In the genomic region with DNA sequence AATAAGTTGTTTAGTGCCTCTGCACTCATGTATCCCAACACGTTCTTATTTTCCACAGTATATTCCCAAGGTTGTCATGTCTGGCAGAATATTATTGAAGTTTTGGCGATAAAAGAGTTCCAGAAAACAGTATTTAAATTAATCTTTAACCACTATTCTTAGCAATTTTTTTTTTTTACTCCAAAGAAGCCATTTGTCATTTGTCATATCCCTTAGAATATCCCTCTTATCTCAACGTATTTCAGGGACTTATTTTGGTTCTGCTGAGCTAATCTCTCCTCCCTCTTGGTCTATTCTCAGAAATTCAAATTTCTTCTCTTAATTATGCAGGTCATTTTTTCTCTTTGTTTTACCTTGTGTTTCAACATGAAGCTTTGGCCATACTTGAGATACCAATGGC, we compare ENCODE assay signal across 1 cellular context.
TF ChIP-seq lines count a peak whose summit lies in the region.

No MANE protein-coding gene starts in this region.

TF ChIP-seq in GM23338, 12 proteins besides CTCF, POLR2A, EP300 and RAD21 (continued from another document):
- TF ChIP-seq, protein P1, sequence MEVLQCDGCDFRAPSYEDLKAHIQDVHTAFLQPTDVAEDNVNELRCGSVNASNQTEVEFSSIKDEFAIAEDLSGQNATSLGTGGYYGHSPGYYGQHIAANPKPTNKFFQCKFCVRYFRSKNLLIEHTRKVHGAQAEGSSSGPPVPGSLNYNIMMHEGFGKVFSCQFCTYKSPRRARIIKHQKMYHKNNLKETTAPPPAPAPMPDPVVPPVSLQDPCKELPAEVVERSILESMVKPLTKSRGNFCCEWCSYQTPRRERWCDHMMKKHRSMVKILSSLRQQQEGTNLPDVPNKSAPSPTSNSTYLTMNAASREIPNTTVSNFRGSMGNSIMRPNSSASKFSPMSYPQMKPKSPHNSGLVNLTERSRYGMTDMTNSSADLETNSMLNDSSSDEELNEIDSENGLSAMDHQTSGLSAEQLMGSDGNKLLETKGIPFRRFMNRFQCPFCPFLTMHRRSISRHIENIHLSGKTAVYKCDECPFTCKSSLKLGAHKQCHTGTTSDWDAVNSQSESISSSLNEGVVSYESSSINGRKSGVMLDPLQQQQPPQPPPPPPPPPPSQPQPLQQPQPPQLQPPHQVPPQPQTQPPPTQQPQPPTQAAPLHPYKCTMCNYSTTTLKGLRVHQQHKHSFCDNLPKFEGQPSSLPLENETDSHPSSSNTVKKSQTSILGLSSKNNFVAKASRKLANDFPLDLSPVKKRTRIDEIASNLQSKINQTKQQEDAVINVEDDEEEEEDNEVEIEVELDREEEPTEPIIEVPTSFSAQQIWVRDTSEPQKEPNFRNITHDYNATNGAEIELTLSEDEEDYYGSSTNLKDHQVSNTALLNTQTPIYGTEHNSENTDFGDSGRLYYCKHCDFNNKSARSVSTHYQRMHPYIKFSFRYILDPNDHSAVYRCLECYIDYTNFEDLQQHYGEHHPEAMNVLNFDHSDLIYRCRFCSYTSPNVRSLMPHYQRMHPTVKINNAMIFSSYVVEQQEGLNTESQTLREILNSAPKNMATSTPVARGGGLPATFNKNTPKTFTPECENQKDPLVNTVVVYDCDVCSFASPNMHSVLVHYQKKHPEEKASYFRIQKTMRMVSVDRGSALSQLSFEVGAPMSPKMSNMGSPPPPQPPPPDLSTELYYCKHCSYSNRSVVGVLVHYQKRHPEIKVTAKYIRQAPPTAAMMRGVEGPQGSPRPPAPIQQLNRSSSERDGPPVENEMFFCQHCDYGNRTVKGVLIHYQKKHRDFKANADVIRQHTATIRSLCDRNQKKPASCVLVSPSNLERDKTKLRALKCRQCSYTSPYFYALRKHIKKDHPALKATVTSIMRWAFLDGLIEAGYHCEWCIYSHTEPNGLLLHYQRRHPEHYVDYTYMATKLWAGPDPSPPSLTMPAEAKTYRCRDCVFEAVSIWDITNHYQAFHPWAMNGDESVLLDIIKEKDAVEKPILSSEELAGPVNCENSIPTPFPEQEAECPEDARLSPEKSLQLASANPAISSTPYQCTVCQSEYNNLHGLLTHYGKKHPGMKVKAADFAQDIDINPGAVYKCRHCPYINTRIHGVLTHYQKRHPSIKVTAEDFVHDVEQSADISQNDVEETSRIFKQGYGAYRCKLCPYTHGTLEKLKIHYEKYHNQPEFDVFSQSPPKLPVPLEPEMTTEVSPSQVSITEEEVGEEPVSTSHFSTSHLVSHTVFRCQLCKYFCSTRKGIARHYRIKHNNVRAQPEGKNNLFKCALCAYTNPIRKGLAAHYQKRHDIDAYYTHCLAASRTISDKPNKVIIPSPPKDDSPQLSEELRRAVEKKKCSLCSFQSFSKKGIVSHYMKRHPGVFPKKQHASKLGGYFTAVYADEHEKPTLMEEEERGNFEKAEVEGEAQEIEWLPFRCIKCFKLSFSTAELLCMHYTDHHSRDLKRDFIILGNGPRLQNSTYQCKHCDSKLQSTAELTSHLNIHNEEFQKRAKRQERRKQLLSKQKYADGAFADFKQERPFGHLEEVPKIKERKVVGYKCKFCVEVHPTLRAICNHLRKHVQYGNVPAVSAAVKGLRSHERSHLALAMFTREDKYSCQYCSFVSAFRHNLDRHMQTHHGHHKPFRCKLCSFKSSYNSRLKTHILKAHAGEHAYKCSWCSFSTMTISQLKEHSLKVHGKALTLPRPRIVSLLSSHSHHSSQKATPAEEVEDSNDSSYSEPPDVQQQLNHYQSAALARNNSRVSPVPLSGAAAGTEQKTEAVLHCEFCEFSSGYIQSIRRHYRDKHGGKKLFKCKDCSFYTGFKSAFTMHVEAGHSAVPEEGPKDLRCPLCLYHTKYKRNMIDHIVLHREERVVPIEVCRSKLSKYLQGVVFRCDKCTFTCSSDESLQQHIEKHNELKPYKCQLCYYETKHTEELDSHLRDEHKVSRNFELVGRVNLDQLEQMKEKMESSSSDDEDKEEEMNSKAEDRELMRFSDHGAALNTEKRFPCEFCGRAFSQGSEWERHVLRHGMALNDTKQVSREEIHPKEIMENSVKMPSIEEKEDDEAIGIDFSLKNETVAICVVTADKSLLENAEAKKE (CRISPR knock-in tag; IDR thresholded peaks at IDR 0.05) = no peak
- TF ChIP-seq EZH2phosphoT487 (IDR thresholded peaks at IDR 0.05; ENCODE audit: unreplicated experiment) (no peak), POLR2AphosphoS5 (IDR thresholded peaks at IDR 0.05; ENCODE audit: low read depth) (no peak), NANOG (IDR thresholded peaks at IDR 0.05; ENCODE audit: borderline replicate concordance) (no peak), ZNF331 (CRISPR knock-in tag; IDR thresholded peaks at IDR 0.05; ENCODE audit: low read depth) (no peak), ZNF114 (CRISPR knock-in tag; IDR thresholded peaks at IDR 0.05) (no peak), CREB1 (CRISPR knock-in tag; IDR thresholded peaks at IDR 0.05; ENCODE audit: low read depth) (no peak), EZH2 (IDR thresholded peaks at IDR 0.05; ENCODE audit: low read depth, unreplicated experiment) (no peak), JUNB (IDR thresholded peaks at IDR 0.05; ENCODE audit: unreplicated experiment) (no peak)
- TF ChIP-seq, protein P2, sequence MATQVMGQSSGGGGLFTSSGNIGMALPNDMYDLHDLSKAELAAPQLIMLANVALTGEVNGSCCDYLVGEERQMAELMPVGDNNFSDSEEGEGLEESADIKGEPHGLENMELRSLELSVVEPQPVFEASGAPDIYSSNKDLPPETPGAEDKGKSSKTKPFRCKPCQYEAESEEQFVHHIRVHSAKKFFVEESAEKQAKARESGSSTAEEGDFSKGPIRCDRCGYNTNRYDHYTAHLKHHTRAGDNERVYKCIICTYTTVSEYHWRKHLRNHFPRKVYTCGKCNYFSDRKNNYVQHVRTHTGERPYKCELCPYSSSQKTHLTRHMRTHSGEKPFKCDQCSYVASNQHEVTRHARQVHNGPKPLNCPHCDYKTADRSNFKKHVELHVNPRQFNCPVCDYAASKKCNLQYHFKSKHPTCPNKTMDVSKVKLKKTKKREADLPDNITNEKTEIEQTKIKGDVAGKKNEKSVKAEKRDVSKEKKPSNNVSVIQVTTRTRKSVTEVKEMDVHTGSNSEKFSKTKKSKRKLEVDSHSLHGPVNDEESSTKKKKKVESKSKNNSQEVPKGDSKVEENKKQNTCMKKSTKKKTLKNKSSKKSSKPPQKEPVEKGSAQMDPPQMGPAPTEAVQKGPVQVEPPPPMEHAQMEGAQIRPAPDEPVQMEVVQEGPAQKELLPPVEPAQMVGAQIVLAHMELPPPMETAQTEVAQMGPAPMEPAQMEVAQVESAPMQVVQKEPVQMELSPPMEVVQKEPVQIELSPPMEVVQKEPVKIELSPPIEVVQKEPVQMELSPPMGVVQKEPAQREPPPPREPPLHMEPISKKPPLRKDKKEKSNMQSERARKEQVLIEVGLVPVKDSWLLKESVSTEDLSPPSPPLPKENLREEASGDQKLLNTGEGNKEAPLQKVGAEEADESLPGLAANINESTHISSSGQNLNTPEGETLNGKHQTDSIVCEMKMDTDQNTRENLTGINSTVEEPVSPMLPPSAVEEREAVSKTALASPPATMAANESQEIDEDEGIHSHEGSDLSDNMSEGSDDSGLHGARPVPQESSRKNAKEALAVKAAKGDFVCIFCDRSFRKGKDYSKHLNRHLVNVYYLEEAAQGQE (IDR thresholded peaks at IDR 0.05; ENCODE audit: unreplicated experiment) = no peak
- TF ChIP-seq, protein P3, sequence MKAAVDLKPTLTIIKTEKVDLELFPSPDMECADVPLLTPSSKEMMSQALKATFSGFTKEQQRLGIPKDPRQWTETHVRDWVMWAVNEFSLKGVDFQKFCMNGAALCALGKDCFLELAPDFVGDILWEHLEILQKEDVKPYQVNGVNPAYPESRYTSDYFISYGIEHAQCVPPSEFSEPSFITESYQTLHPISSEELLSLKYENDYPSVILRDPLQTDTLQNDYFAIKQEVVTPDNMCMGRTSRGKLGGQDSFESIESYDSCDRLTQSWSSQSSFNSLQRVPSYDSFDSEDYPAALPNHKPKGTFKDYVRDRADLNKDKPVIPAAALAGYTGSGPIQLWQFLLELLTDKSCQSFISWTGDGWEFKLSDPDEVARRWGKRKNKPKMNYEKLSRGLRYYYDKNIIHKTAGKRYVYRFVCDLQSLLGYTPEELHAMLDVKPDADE (IDR thresholded peaks at IDR 0.05) = no peak
